12 cellular contexts compared by ENCODE assay signal in the genomic region with DNA sequence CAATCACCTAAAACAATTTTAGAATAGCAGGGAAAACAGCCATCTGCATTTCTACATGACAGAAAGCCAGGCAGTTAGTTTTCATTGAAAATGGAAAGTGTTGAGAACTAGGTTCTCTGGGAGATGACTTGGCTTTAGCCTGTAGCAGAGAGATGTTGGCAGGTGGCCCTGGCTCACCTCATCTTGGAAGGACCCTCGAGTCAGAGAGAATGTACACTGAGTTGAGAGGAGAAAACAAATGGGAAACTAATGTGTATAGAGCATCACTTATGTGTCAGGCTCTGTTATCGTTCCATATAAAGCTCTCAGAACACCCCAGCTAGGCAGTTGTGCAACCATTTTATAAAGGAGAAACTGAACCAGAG. TPM values are rescaled to one million over a fixed set of nuclear protein-coding genes. Genes with fewer than 3 reads are reported as not detected.
A peak's percentile ranks its signal among the peaks of the same experiment; 100 is the strongest.
DNase-seq lines count a peak whose midpoint lies in the region; ATAC-seq and TF ChIP-seq lines count a peak whose summit lies in the region.
"Had no signal": no experiment of that assay in that cellular context is flagged by ENCODE, and none has a peak within 500 bp of the region (broad histone marks: within the 10 kb centered on the region; RNA-seq: fewer than 3 reads in every experiment).

No MANE protein-coding gene starts in this region.

- no peak overlapping the region for H3K4me3 ChIP-seq in lower lobe of right lung
- H3K4me3 ChIP-seq in tibial nerve, result no peak overlapping the region

- TF ChIP-seq CTCF in lower lobe of right lung (IDR thresholded peaks at IDR 0.05), result no peak
- no peak for TF ChIP-seq CTCF in tibial nerve (IDR thresholded peaks at IDR 0.05)

- H3K27me3 Mint-ChIP-seq in activated naive CD4-positive, alpha-beta T cell treated with anti-CD3 and anti-CD28 coated beads, Interleukin-2, amount 10 ng/mL, durations not matched to agents 7 days and 5 days, result no peaks in the 10 kb centered on the region
- no peaks in the 10 kb centered on the region for H3K27me3 Mint-ChIP-seq in activated T-helper 1 cell treated with anti-CD3 and anti-CD28 coated beads, Interleukin-12 subunit alpha, Interleukin-12 subunit beta, Interleukin-2, Interleukin-4 antibody, amounts not matched to agents 30 ng/mL and 10 ng/mL and 1 ng/mL, durations not matched to agents 14 hours and 24 hours and 36 hours (ENCODE audit: insufficient read depth)

- no peak for DNase-seq in activated naive CD4-positive, alpha-beta T cell treated with anti-CD3 and anti-CD28 coated beads, Interleukin-2, amount 10 ng/mL, durations not matched to agents 7 days and 5 days
- DNase-seq in activated naive CD4-positive, alpha-beta T cell treated with Interleukin-2 at 50 U/mL for 16 hours, result no peak
- no peak for DNase-seq in activated T-helper 1 cell treated with anti-CD3 and anti-CD28 coated beads, Interleukin-12 subunit alpha, Interleukin-12 subunit beta, Interleukin-2, Interleukin-4 antibody, amounts not matched to agents 30 ng/mL and 10 ng/mL and 1 ng/mL, durations not matched to agents 14 hours and 24 hours and 36 hours (ENCODE audit: low spot score)
- DNase-seq in lower lobe of right lung (no peak), tibial nerve (ENCODE audit: low spot score in 2 of 2) (no peak), T-helper 2 cell (no peak)
- DNase-seq: activated CD4-positive, CD25-positive, alpha-beta regulatory T cell treated with anti-CD3 and anti-CD28 coated beads, Interleukin-2, amount 50 U/mL, for 72 hours; BE2C; nephron progenitor cell had no signal

- H3K27me3 ChIP-seq in lower lobe of right lung (ENCODE audit: low read depth) (no peaks in the 10 kb centered on the region), tibial nerve (no peaks in the 10 kb centered on the region)
- H3K27me3 ChIP-seq: BE2C had no signal

- H3K27ac ChIP-seq in lower lobe of right lung (peak overlapping the region; percentile 63), tibial nerve (peak overlapping the region in 3 of 4 donors; percentile 54 to 82 (median 67))
- H3K27ac ChIP-seq: KMS-11 had no signal

- H3K4me1 Mint-ChIP-seq in activated naive CD4-positive, alpha-beta T cell treated with anti-CD3 and anti-CD28 coated beads, Interleukin-2, amount 10 ng/mL, durations not matched to agents 7 days and 5 days, result peaks cover 78% of the 10 kb centered on the region
- H3K4me1 Mint-ChIP-seq in activated T-helper 1 cell treated with anti-CD3 and anti-CD28 coated beads, Interleukin-12 subunit alpha, Interleukin-12 subunit beta, Interleukin-2, Interleukin-4 antibody, amounts not matched to agents 30 ng/mL and 10 ng/mL and 1 ng/mL, durations not matched to agents 14 hours and 24 hours and 36 hours (ENCODE audit: low read depth), result peaks cover 96% of the 10 kb centered on the region

- no peak overlapping the region for H3K4me3 Mint-ChIP-seq in activated naive CD4-positive, alpha-beta T cell treated with anti-CD3 and anti-CD28 coated beads, Interleukin-2, amount 10 ng/mL, durations not matched to agents 7 days and 5 days
- H3K4me3 Mint-ChIP-seq in activated T-helper 1 cell treated with anti-CD3 and anti-CD28 coated beads, Interleukin-12 subunit alpha, Interleukin-12 subunit beta, Interleukin-2, Interleukin-4 antibody, amounts not matched to agents 30 ng/mL and 10 ng/mL and 1 ng/mL, durations not matched to agents 14 hours and 24 hours and 36 hours, result no peak overlapping the region
- H3K4me3 Mint-ChIP-seq: nephron progenitor cell had no signal

- ATAC-seq in lower lobe of right lung, result peak in 1 of 2 donors; percentile 23
- ATAC-seq in GM19035 (IDR thresholded peaks at IDR 0.05; ENCODE audit: unreplicated experiment), result no peak
- ATAC-seq in GM18519 (IDR thresholded peaks at IDR 0.05; ENCODE audit: low FRiP score, unreplicated experiment), result no peak

- H3K9me3 ChIP-seq in lower lobe of right lung, result no peaks in the 10 kb centered on the region
- H3K9me3 ChIP-seq in tibial nerve, result no peaks in the 10 kb centered on the region
- H3K9me3 ChIP-seq: BE2C had no signal

- CTCF ChIA-PET in activated naive CD4-positive, alpha-beta T cell treated with anti-CD3 and anti-CD28 coated beads, Interleukin-2, amount 10 ng/mL, durations not matched to agents 7 days and 5 days (lab: Charles Lee), result interaction anchor here (1.1 kb wide), 1 partner anchor 59 kb away, joined by 3 read pairs; no protein-coding TSS in a partner anchor

- TF ChIP-seq POLR2A in tibial nerve (IDR thresholded peaks at IDR 0.05), result no peak

- H3K36me3 ChIP-seq in lower lobe of right lung (peaks cover 26% of the 10 kb centered on the region), tibial nerve (peaks cover 0 to 23% (median 0%) of the 10 kb centered on the region in 3 donors)
- H3K36me3 ChIP-seq: BE2C had no signal

- WGBS in tibial nerve, 2 donors, result 52 to 53% methylated on average over 2 of the region's 2 CpGs

- H3K4me1 ChIP-seq in lower lobe of right lung (peaks cover 93% of the 10 kb centered on the region), tibial nerve (peaks cover 3 to 94% (median 68%) of the 10 kb centered on the region in 4 donors)

- intact Hi-C loops in activated T-helper 1 cell treated with anti-CD3 and anti-CD28 coated beads, Interleukin-12 subunit alpha, Interleukin-12 subunit beta, Interleukin-2, Interleukin-4 antibody, amounts not matched to agents 30 ng/mL and 10 ng/mL and 1 ng/mL, durations not matched to agents 14 hours and 24 hours and 36 hours (cut with micrococcal nuclease), result no loop called here
- intact Hi-C loops in lower lobe of right lung (cut with DNase I), result no loop called here

- TF ChIP-seq EP300 in tibial nerve (IDR thresholded peaks at IDR 0.05), result no peak

- peaks cover 69% of the 10 kb centered on the region for H3K36me3 Mint-ChIP-seq in activated naive CD4-positive, alpha-beta T cell treated with anti-CD3 and anti-CD28 coated beads, Interleukin-2, amount 10 ng/mL, durations not matched to agents 7 days and 5 days
- H3K36me3 Mint-ChIP-seq in activated T-helper 1 cell treated with anti-CD3 and anti-CD28 coated beads, Interleukin-12 subunit alpha, Interleukin-12 subunit beta, Interleukin-2, Interleukin-4 antibody, amounts not matched to agents 30 ng/mL and 10 ng/mL and 1 ng/mL, durations not matched to agents 14 hours and 24 hours and 36 hours (ENCODE audit: low read depth), result peaks cover 65% of the 10 kb centered on the region

- H3K9me3 Mint-ChIP-seq in activated naive CD4-positive, alpha-beta T cell treated with anti-CD3 and anti-CD28 coated beads, Interleukin-2, amount 10 ng/mL, durations not matched to agents 7 days and 5 days, result peaks cover 8% of the 10 kb centered on the region
- peaks cover 4% of the 10 kb centered on the region for H3K9me3 Mint-ChIP-seq in activated T-helper 1 cell treated with anti-CD3 and anti-CD28 coated beads, Interleukin-12 subunit alpha, Interleukin-12 subunit beta, Interleukin-2, Interleukin-4 antibody, amounts not matched to agents 30 ng/mL and 10 ng/mL and 1 ng/mL, durations not matched to agents 14 hours and 24 hours and 36 hours
- H3K9me3 Mint-ChIP-seq: nephron progenitor cell had no signal

- H3K27ac Mint-ChIP-seq in activated naive CD4-positive, alpha-beta T cell treated with anti-CD3 and anti-CD28 coated beads, Interleukin-2, amount 10 ng/mL, durations not matched to agents 7 days and 5 days, result peak overlapping the region; percentile 55
- peak overlapping the region; percentile 40 for H3K27ac Mint-ChIP-seq in activated T-helper 1 cell treated with anti-CD3 and anti-CD28 coated beads, Interleukin-12 subunit alpha, Interleukin-12 subunit beta, Interleukin-2, Interleukin-4 antibody, amounts not matched to agents 30 ng/mL and 10 ng/mL and 1 ng/mL, durations not matched to agents 14 hours and 24 hours and 36 hours

RNA-seq across cellular contexts. Expression of gene SUSD6, which starts 51.9 kb away (rescaled TPM):
- total RNA-seq in activated T-helper 1 cell treated with anti-CD3 and anti-CD28 coated beads, Interleukin-12 subunit alpha, Interleukin-12 subunit beta, Interleukin-2, Interleukin-4 antibody, amounts not matched to agents 30 ng/mL and 10 ng/mL and 1 ng/mL, durations not matched to agents 14 hours and 24 hours and 36 hours, result 91.3 and 94.3 TPM in 2 replicates
- 80.1 TPM for total RNA-seq in lower lobe of right lung
- total RNA-seq in tibial nerve, result 10 to 100 TPM; 54.4 to 66.3 (median 57.7) TPM
